ENCODE assay signal across 27 cellular contexts in the genomic region with DNA sequence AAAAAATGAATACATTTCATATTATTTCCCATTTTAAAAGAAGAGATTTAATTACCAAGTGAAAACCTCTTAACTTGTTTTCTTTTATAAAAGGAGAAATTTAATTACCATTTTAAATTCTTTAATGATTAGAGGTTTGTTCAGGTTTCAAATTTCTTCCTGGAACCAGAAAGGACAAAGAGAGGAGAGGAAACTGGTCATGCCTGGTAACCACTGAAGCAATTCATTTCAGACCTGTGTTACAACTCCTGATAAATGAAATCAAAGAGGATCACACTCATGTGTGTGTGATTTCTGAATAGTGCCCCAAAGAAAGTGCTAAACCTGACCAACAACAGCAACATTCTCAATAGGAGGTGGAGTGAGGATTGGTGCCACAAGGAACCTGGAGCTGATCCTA. TPM values are rescaled to one million over a fixed set of nuclear protein-coding genes. Genes with fewer than 3 reads are reported as not detected.
A peak's percentile ranks its signal among the peaks of the same experiment; 100 is the strongest.
DNase-seq lines count a peak whose midpoint lies in the region; ATAC-seq, FAIRE-seq and TF ChIP-seq lines count a peak whose summit lies in the region.
"Had no signal": no experiment of that assay in that cellular context is flagged by ENCODE, and none has a peak within 500 bp of the region (broad histone marks: within the 10 kb centered on the region; RNA-seq: fewer than 3 reads in every experiment).

No MANE protein-coding gene starts in this region.

- no peak for TF ChIP-seq CTCF in D721Med (IDR thresholded peaks at IDR 0.05; ENCODE audit: insufficient read depth, missing control alignments)

- no peak for FAIRE-seq in D721Med (lab: Jason Lieb, UNC)
- FAIRE-seq: GM12891 had no signal

- no peak for ATAC-seq in HG03457 (IDR thresholded peaks at IDR 0.05; ENCODE audit: unreplicated experiment)
- ATAC-seq in GM18502 (IDR thresholded peaks at IDR 0.05; ENCODE audit: poor library complexity, unreplicated experiment) = no peak
- ATAC-seq: GM23338, T-cell had no signal

- peak; percentile 36 for DNase-seq in NCI-H2196 (lab: John Stamatoyannopoulos, UW; ENCODE audit: unreplicated experiment)
- DNase-seq in NCI-H2196 treated with DMSO at 0.1 percent for 48 hours (lab: John Stamatoyannopoulos, UW; ENCODE audit: unreplicated experiment) = no peak
- DNase-seq in ecto neural progenitor cell (ENCODE audit: low spot score) = peak; percentile 2
- peak; percentile 21 for DNase-seq in iris pigment epithelial cell (ENCODE audit: low read depth)
- no peak for DNase-seq in cardiac septum (ENCODE audit: low spot score)
- DNase-seq in D721Med (ENCODE audit: insufficient read length, low spot score) = no peak
- DNase-seq: AML-193; C1 segment of cervical spinal cord; Calu3; CD8-positive, alpha-beta memory T cell; DMS79 treated with DMSO at 0.1 percent for 48 hours; HCEC 1CT; KG1; NCI-H1092; NCI-H146; NCI-H2081; NCI-H69; Peyer's patch; SJCRH30; T-cell had no signal

- intact Hi-C loops in cardiac septum (cut with DNase I) = no loop called here

RNA-seq across cellular contexts. Expression of a gene that starts 12.6 kb away (rescaled TPM):
- total RNA-seq in cardiac septum = 1.3 TPM
- total RNA-seq: CD8-positive, alpha-beta memory T cell; GM23338; HT1080; SJCRH30 had no signal

RNA-seq across cellular contexts. Expression of a gene that starts 39.7 kb away (rescaled TPM):
- total RNA-seq in cardiac septum = not detected
- total RNA-seq: A172; Calu3; CD8-positive, alpha-beta memory T cell; HT1080; NCI-H460; Peyer's patch; SJCRH30 had no signal

RNA-seq across cellular contexts. Expression of a gene that starts 41.1 kb away (rescaled TPM):
- not detected for total RNA-seq in cardiac septum
- total RNA-seq: A172, HT1080, NCI-H460, Peyer's patch, T-cell had no signal

RNA-seq across cellular contexts. Expression of a gene that starts 45.8 kb away (rescaled TPM):
- total RNA-seq in cardiac septum = not detected
- total RNA-seq: A172; Calu3; CD8-positive, alpha-beta memory T cell; GM23338; HT1080; NCI-H460; Peyer's patch; SJCRH30; T-cell had no signal

Comparison
In these comparisons a context has a peak if more than half of its experiments do, and no peak if none do; other contexts are left out.
1. DNase-seq: peak in NCI-H2196 (single experiment), ecto neural progenitor cell (single experiment) and iris pigment epithelial cell (single experiment); none in NCI-H2196 treated with DMSO at 0.1 percent for 48 hours (single experiment), cardiac septum (single experiment) and D721Med (single experiment).